ENCODE assay signal across 16 cellular contexts in genomic region chr5:5739490-5739945, GRCh38.
DNase-seq lines count a peak whose midpoint lies in the region; ATAC-seq and TF ChIP-seq lines count a peak whose summit lies in the region.
"Had no signal": no experiment of that assay in that cellular context is flagged by ENCODE, and none has a peak within 500 bp of the region (broad histone marks: within the 10 kb centered on the region; RNA-seq: fewer than 3 reads in every experiment).

No MANE protein-coding gene starts in this region.

- no peak overlapping the region for H4K91ac ChIP-seq in H9 (ENCODE audit: insufficient read length, low read depth, low read length)

- no peak overlapping the region for H2BK120ac ChIP-seq in H9 (ENCODE audit: low read depth, low read length, poor library complexity, severe bottlenecking)

- no peak overlapping the region for H3K14ac ChIP-seq in H9 (ENCODE audit: insufficient read depth, low read length)

- H3K4ac ChIP-seq in H9 (ENCODE audit: low read depth, low read length): no peak overlapping the region

- H3K56ac ChIP-seq in H9 (ENCODE audit: insufficient read length, low read depth, low read length): no peak overlapping the region

- H2BK20ac ChIP-seq in H9 (ENCODE audit: low read depth, low read length, poor library complexity, severe bottlenecking): no peak overlapping the region

- no peak overlapping the region for H2BK5ac ChIP-seq in H9 (ENCODE audit: insufficient read length, low read length)

- no peaks in the 10 kb centered on the region for H3K9me3 ChIP-seq in H9 (ENCODE audit: control insufficient read depth, low read depth, low read length)

- CTCF ChIA-PET in MCF 10A (lab: Yijun Ruan, JAX): interaction anchor here (1.0 kb wide), 1 partner anchor 126 kb away, joined by 4 read pairs; no protein-coding TSS in a partner anchor

- peaks cover 4 to 17% (median 11%) of the 10 kb centered on the region in 3 experiments; a peak in 4 of 7 replicates for H3K36me3 Mint-ChIP-seq in H9 (ENCODE audit: insufficient read depth in 1 of 3, low read depth in 3 of 3)
- H3K36me3 Mint-ChIP-seq in activated T-cell treated with anti-CD3 and anti-CD28 coated beads, Interleukin-2, amount 50 U/mL, for 4 hours (ENCODE audit: insufficient read depth): no peaks in the 10 kb centered on the region
- no peaks in the 10 kb centered on the region for H3K36me3 Mint-ChIP-seq in MCF 10A (ENCODE audit: insufficient read depth, unreplicated experiment)
- H3K36me3 Mint-ChIP-seq: CD8-positive, alpha-beta memory T cell; naive B cell had no signal

- no peak overlapping the region for H2AK5ac ChIP-seq in H9 (ENCODE audit: insufficient read length, low read length)

- no peak overlapping the region for H3T11ph ChIP-seq in H9 (ENCODE audit: low read length)

- ATAC-seq in GM19025 (IDR thresholded peaks at IDR 0.05; ENCODE audit: low read depth, unreplicated experiment) (peak; percentile 12), GM21717 (IDR thresholded peaks at IDR 0.05; ENCODE audit: unreplicated experiment) (peak; percentile 29), HG03280 (IDR thresholded peaks at IDR 0.05; ENCODE audit: unreplicated experiment) (peak; percentile 8), HG02870 (IDR thresholded peaks at IDR 0.05; ENCODE audit: unreplicated experiment) (no peak)
- no peak for ATAC-seq in activated T-cell treated with anti-CD3 and anti-CD28 coated beads, Interleukin-2, amount 50 U/mL, for 4 hours
- ATAC-seq: activated CD8-positive, alpha-beta T cell treated with anti-CD3 and anti-CD28 coated beads for 36 hours had no signal

- TF ChIP-seq CTCF in H9 (conservative IDR thresholded peaks at IDR 0.05) (no peak), MCF 10A (IDR thresholded peaks at IDR 0.05; ENCODE audit: unreplicated experiment) (no peak)

- DNase-seq in H9 (no peak), MCF 10A (ENCODE audit: unreplicated experiment) (no peak)
- DNase-seq in activated T-cell treated with anti-CD3 and anti-CD28 coated beads, Interleukin-2, amount 50 U/mL, for 4 hours: no peak
- DNase-seq: activated CD8-positive, alpha-beta T cell treated with anti-CD3 and anti-CD28 coated beads for 36 hours; CD8-positive, alpha-beta memory T cell; MM.1S; naive B cell; NCI-H187 treated with DMSO at 0.1 percent for 48 hours; NCI-H524 treated with DMSO at 0.1 percent for 48 hours; spleen had no signal

- H3K4me3 Mint-ChIP-seq in H9: no peak overlapping the region
- no peak overlapping the region for H3K4me3 Mint-ChIP-seq in activated T-cell treated with anti-CD3 and anti-CD28 coated beads, Interleukin-2, amount 50 U/mL, for 4 hours
- no peak overlapping the region for H3K4me3 Mint-ChIP-seq in MCF 10A (ENCODE audit: unreplicated experiment)
- H3K4me3 Mint-ChIP-seq: activated CD8-positive, alpha-beta T cell treated with anti-CD3 and anti-CD28 coated beads for 36 hours; CD8-positive, alpha-beta memory T cell; stimulated activated naive CD8-positive, alpha-beta T cell treated with anti-CD3 and anti-CD28 coated beads, Interleukin-15, Interleukin-2, amounts not matched to agents 100 ng/mL and 50 ng/mL, for 24 hours had no signal

- H3K9ac ChIP-seq in H9 (ENCODE audit: extremely low read depth, insufficient read length, low read length): no peak overlapping the region

- H3K27ac Mint-ChIP-seq in H9 (no peak overlapping the region), MCF 10A (ENCODE audit: low read depth, unreplicated experiment) (no peak overlapping the region)
- H3K27ac Mint-ChIP-seq: activated CD8-positive, alpha-beta T cell treated with anti-CD3 and anti-CD28 coated beads for 36 hours; CD8-positive, alpha-beta memory T cell; naive B cell; stimulated activated naive CD8-positive, alpha-beta T cell treated with anti-CD3 and anti-CD28 coated beads, Interleukin-15, Interleukin-2, amounts not matched to agents 100 ng/mL and 50 ng/mL, for 24 hours had no signal

- no peaks in the 10 kb centered on the region for H4K20me1 ChIP-seq in H9 (ENCODE audit: control insufficient read depth, insufficient read depth, insufficient read length)

- no peak overlapping the region for H4K8ac ChIP-seq in H9 (replicated peaks; ENCODE audit: insufficient read length, low read depth, low read length)

- H3K18ac ChIP-seq in H9 (ENCODE audit: insufficient read length, low read depth, low read length): no peak overlapping the region

- WGBS in H9 (ENCODE audit: extremely low coverage, insufficient read length, low lambda C conversion rate): no CpG with 5 or more reads among the region's 3 CpGs

- no peak overlapping the region for H3K27ac ChIP-seq in H9 (ENCODE audit: insufficient read length, low read depth, low read length)
- H3K27ac ChIP-seq: ascending aorta, spleen had no signal

- H3K4me2 ChIP-seq in H9 (ENCODE audit: insufficient read depth, insufficient read length, low read length): no peak overlapping the region

- H3K4me1 Mint-ChIP-seq in H9 (0 out of 4 replicates have a peak, but pooled peaks cover 0 to 2% of the 10 kb centered on the region in 2 experiments), MCF 10A (ENCODE audit: insufficient read depth, unreplicated experiment) (no peaks in the 10 kb centered on the region)
- no peaks in the 10 kb centered on the region for H3K4me1 Mint-ChIP-seq in activated T-cell treated with anti-CD3 and anti-CD28 coated beads, Interleukin-2, amount 50 U/mL, for 4 hours (ENCODE audit: low read depth)
- H3K4me1 Mint-ChIP-seq: CD8-positive, alpha-beta memory T cell had no signal

- POLR2A ChIA-PET in MCF 10A (lab: Yijun Ruan, JAX): no interaction called here

- no peak overlapping the region for H2AFZ ChIP-seq in H9 (ENCODE audit: low read length)

- H2BK12ac ChIP-seq in H9 (ENCODE audit: insufficient read length, low read depth, low read length): no peak overlapping the region

- H3K4me1 ChIP-seq in H9 (ENCODE audit: insufficient read depth, low read length): no peaks in the 10 kb centered on the region
- H3K4me1 ChIP-seq: ascending aorta had no signal

- H3K27me3 Mint-ChIP-seq in H9 (ENCODE audit: low read depth): no peaks in the 10 kb centered on the region; the same call in 1 of the 2 replicates
- H3K27me3 Mint-ChIP-seq in activated T-cell treated with anti-CD3 and anti-CD28 coated beads, Interleukin-2, amount 50 U/mL, for 4 hours (ENCODE audit: low read depth): peaks cover 11% of the 10 kb centered on the region
- no peaks in the 10 kb centered on the region for H3K27me3 Mint-ChIP-seq in MCF 10A (ENCODE audit: insufficient read depth, unreplicated experiment)
- H3K27me3 Mint-ChIP-seq: naive B cell had no signal

- intact Hi-C loops in MCF 10A (cut with micrococcal nuclease): no loop called here

- H3K79me1 ChIP-seq in H9 (ENCODE audit: insufficient read depth, low read depth, low read length, poor library complexity, severe bottlenecking): no peaks in the 10 kb centered on the region

- no peak overlapping the region for H2BK15ac ChIP-seq in H9 (ENCODE audit: low read depth, low read length)

- no peaks in the 10 kb centered on the region for H3K23me2 ChIP-seq in H9 (ENCODE audit: insufficient read length, low read depth, low read length, poor library complexity, severe bottlenecking)

- no peaks in the 10 kb centered on the region for H3K27me3 ChIP-seq in H9 (ENCODE audit: insufficient read depth, low read length)
- H3K27me3 ChIP-seq: ascending aorta, spleen had no signal

- no peak overlapping the region for H3K23ac ChIP-seq in H9 (ENCODE audit: insufficient read length, low read depth, low read length)

- no peak overlapping the region for H4K5ac ChIP-seq in H9 (ENCODE audit: insufficient read length, low read depth, low read length)

- H3K79me2 ChIP-seq in H9 (ENCODE audit: insufficient read depth, low read length): no peaks in the 10 kb centered on the region

- BruUV-seq in MCF 10A (replicated peaks; lab: Mats Ljungman, UMichigan): no TSS peak

- peaks cover 9 to 16% of the 10 kb centered on the region in 2 experiments; a peak in 4 of 5 replicates for H3K9me3 Mint-ChIP-seq in H9
- H3K9me3 Mint-ChIP-seq in activated T-cell treated with anti-CD3 and anti-CD28 coated beads, Interleukin-2, amount 50 U/mL, for 4 hours: peaks cover 9% of the 10 kb centered on the region
- H3K9me3 Mint-ChIP-seq in MCF 10A (ENCODE audit: unreplicated experiment): peaks cover 8% of the 10 kb centered on the region

Comparison
In these comparisons a context has a peak if more than half of its experiments do, and no peak if none do; other contexts are left out.
1. ATAC-seq: peak in GM19025 (single experiment), GM21717 (single experiment) and HG03280 (single experiment); none in HG02870 (single experiment) and activated T-cell treated with anti-CD3 and anti-CD28 coated beads, Interleukin-2, amount 50 U/mL, for 4 hours (0 of 2).